ENCODE assay signal across 8 cellular contexts in genomic region chr9:113274474-113275146, GRCh38. TPM values are rescaled to one million over a fixed set of nuclear protein-coding genes. Genes with fewer than 3 reads are reported as not detected.
DNase-seq lines count a peak whose midpoint lies in the region; ATAC-seq and TF ChIP-seq lines count a peak whose summit lies in the region.

No MANE protein-coding gene starts in this region.

- TF ChIP-seq CTCF in SU-DHL-6 (IDR thresholded peaks at IDR 0.05; ENCODE audit: insufficient read depth, low read length, poor library complexity, severe bottlenecking) (peak; percentile 44), epithelial cell of esophagus (IDR thresholded peaks at IDR 0.05; ENCODE audit: insufficient read depth, low read depth, low read length, missing control alignments) (peak; percentile 62), mesothelial cell of epicardium (IDR thresholded peaks at IDR 0.05; ENCODE audit: unreplicated experiment) (peak; percentile 74), type B pancreatic cell (conservative IDR thresholded peaks at IDR 0.05) (peak; percentile 91)

- H4K20me1 ChIP-seq in SU-DHL-6 (ENCODE audit: low read depth, low read length) = no peaks in the 10 kb centered on the region; the same call in 1 of the 2 replicates

- H2AFZ ChIP-seq in SU-DHL-6 (ENCODE audit: low read depth, low read length, severe bottlenecking) = peak overlapping the region; percentile 76

- H3K27me3 Mint-ChIP-seq in mesothelial cell of epicardium (ENCODE audit: low read depth) (no peaks in the 10 kb centered on the region), type B pancreatic cell (no peaks in the 10 kb centered on the region)

- H3K9me3 Mint-ChIP-seq in mesothelial cell of epicardium (no peaks in the 10 kb centered on the region), type B pancreatic cell (no peaks in the 10 kb centered on the region)

- intact Hi-C loops in Right ventricle myocardium inferior (cut with DNase I) (loop anchor here (2.0 to 10.0 kb wide), 5 partner anchors 54 to 380 kb away; partner anchors contain the start of genes ALAD, FKBP15 and SLC31A1), cardiac septum (cut with DNase I) (loop anchor here (1.0 to 10.0 kb wide), 5 partner anchors 54 to 384 kb away; partner anchors contain the start of genes C9orf43, FKBP15, POLE3 and SLC31A1)

- H3K27ac Mint-ChIP-seq in mesothelial cell of epicardium (no peak overlapping the region), type B pancreatic cell (no peak overlapping the region)

- peak overlapping the region; percentile 65 for H3K27ac ChIP-seq in SU-DHL-6 (ENCODE audit: low read depth, low read length)

- H3K4me2 ChIP-seq in SU-DHL-6 (ENCODE audit: low read depth, low read length, poor library complexity, severe bottlenecking) = peak overlapping the region; percentile 81

- peaks cover 44% of the 10 kb centered on the region for H3K79me2 ChIP-seq in SU-DHL-6 (ENCODE audit: insufficient read depth, low read length)

- peaks cover 9% of the 10 kb centered on the region for H3K4me1 Mint-ChIP-seq in mesothelial cell of epicardium
- peaks cover 6% of the 10 kb centered on the region for H3K4me1 Mint-ChIP-seq in type B pancreatic cell (ENCODE audit: unreplicated experiment)

- H3K9me2 ChIP-seq in SU-DHL-6 (replicated peaks; ENCODE audit: insufficient read depth, low read length) = no peaks in the 10 kb centered on the region

- H3K9ac ChIP-seq in SU-DHL-6 (ENCODE audit: low read length) = peak overlapping the region; percentile 93

- H3K4me3 Mint-ChIP-seq in mesothelial cell of epicardium = no peak overlapping the region
- no peak overlapping the region for H3K4me3 Mint-ChIP-seq in type B pancreatic cell

- ATAC-seq in Right ventricle myocardium inferior = peak; percentile 23

- peaks cover 6% of the 10 kb centered on the region; the same call in 1 of the 2 replicates for H3F3A ChIP-seq in SU-DHL-6 (ENCODE audit: insufficient read depth)

- no peaks in the 10 kb centered on the region for H3K27me3 ChIP-seq in SU-DHL-6 (ENCODE audit: low read length)

- no peaks in the 10 kb centered on the region for H3K9me3 ChIP-seq in SU-DHL-6 (ENCODE audit: insufficient read depth, low read length)

- peak overlapping the region; percentile 88 for H3K4me3 ChIP-seq in SU-DHL-6 (ENCODE audit: insufficient read depth, low read length, poor library complexity, severe bottlenecking)
- peak overlapping the region; percentile 97 for H3K4me3 ChIP-seq in epithelial cell of esophagus (ENCODE audit: low read length)

- peaks cover 25% of the 10 kb centered on the region for H3K36me3 Mint-ChIP-seq in mesothelial cell of epicardium
- H3K36me3 Mint-ChIP-seq in type B pancreatic cell = peaks cover 14% of the 10 kb centered on the region

- peaks cover 32% of the 10 kb centered on the region; the same call in 1 of the 2 replicates for H3K36me3 ChIP-seq in SU-DHL-6 (ENCODE audit: low read length)

- DNase-seq in Right ventricle myocardium inferior (ENCODE audit: missing footprints) (no peak), cardiac septum (ENCODE audit: low spot score) (no peak), HCEC 1CT (peak; percentile 57), NCI-H1092 (lab: John Stamatoyannopoulos, UW) (peak; percentile 39), epithelial cell of esophagus (ENCODE audit: low read depth) (peak; percentile 60), mesothelial cell of epicardium (ENCODE audit: low spot score in 2 of 2, unreplicated experiment in 2 of 2) (no peak), type B pancreatic cell (ENCODE audit: extremely low spot score, unreplicated experiment) (no peak)

RNA-seq across cellular contexts. Expression of gene CDC26, which starts 0.8 kb away (rescaled TPM):
- total RNA-seq in Right ventricle myocardium inferior (38.3 TPM), cardiac septum (35.1 TPM), mesothelial cell of epicardium (25.3 to 27.7 TPM (median 27.0 TPM) in 3 replicates), type B pancreatic cell (ENCODE audit: low replicate concordance) (33.9 and 34.8 TPM in 2 replicates)

RNA-seq across cellular contexts. Expression of gene PRPF4, which starts 0.8 kb away (rescaled TPM):
- total RNA-seq in Right ventricle myocardium inferior (11.0 TPM), cardiac septum (10.5 TPM), mesothelial cell of epicardium (27.8 to 29.4 TPM (median 29.2 TPM) in 3 replicates), type B pancreatic cell (ENCODE audit: low replicate concordance) (27.2 and 38.0 TPM in 2 replicates)

RNA-seq across cellular contexts. Expression of gene RNF183, which starts 28.6 kb away (rescaled TPM):
- total RNA-seq in Right ventricle myocardium inferior (not detected), cardiac septum (not detected), mesothelial cell of epicardium (0.16 to 0.53 TPM (median 0.29 TPM) in 3 replicates), type B pancreatic cell (ENCODE audit: low replicate concordance) (0.77 and 1.0 TPM in 2 replicates)

RNA-seq across cellular contexts. Expression of gene SLC31A1, which starts 53.3 kb away (rescaled TPM):
- 12.0 TPM for total RNA-seq in Right ventricle myocardium inferior
- 9.6 TPM for total RNA-seq in cardiac septum
- 22.3 to 23.8 TPM (median 22.6 TPM) in 3 replicates for total RNA-seq in mesothelial cell of epicardium
- total RNA-seq in type B pancreatic cell (ENCODE audit: low replicate concordance) = 31.7 and 45.8 TPM in 2 replicates

RNA-seq across cellular contexts. Expression of gene FKBP15, which starts 53.5 kb away (rescaled TPM):
- 19.4 TPM for total RNA-seq in Right ventricle myocardium inferior
- 17.9 TPM for total RNA-seq in cardiac septum
- 28.2 to 30.0 TPM (median 28.4 TPM) in 3 replicates for total RNA-seq in mesothelial cell of epicardium
- 23.8 and 24.6 TPM in 2 replicates for total RNA-seq in type B pancreatic cell (ENCODE audit: low replicate concordance)

Comparison
In these comparisons a context has a peak if more than half of its experiments do, and no peak if none do; other contexts are left out.
1. DNase-seq: peak in HCEC 1CT (single experiment), NCI-H1092 (single experiment) and epithelial cell of esophagus (single experiment); none in Right ventricle myocardium inferior (single experiment), cardiac septum (single experiment), mesothelial cell of epicardium (0 of 2) and type B pancreatic cell (single experiment).
2. Peak in every context shown above with its lines, with median percentiles within 50 percentile points of each other: CTCF ChIP-seq.